In the genomic region with DNA sequence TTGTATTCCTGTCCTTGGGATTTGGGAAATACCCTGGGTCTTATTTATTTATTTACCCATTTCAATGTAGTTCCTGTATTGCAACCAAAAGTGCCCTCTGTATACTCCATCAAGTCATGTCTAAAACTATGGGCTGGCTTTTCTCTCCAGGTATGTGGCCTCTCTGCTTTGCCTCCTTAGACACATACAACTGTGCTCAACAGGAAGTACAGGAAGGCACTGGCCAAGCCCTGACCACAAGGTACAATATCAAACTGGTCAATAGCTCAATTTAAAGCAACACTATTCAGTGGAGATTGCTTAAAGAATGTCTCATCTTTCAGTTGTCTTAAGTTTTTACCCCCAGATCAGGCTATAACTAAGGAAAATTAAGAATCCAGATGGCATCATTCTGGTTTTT, we compare ENCODE assay signal across 29 cellular contexts.
"Had no signal": no experiment of that assay in that cellular context is flagged by ENCODE, and none has a peak within 500 bp of the region (broad histone marks: within the 10 kb centered on the region; RNA-seq: fewer than 3 reads in every experiment).

No MANE protein-coding gene starts in this region.

- H3K4me3 ChIP-seq: stomach, suprapubic skin, testis, thoracic aorta, thyroid gland, tibial artery, tibial nerve, transverse colon, upper lobe of left lung, upper lobe of right lung, uterus, vagina had no signal

- DNase-seq: stimulated activated CD4-positive, alpha-beta T cell treated with anti-CD3 and anti-CD28 coated beads, Interleukin-2, amount 100 ng/mL, for 48 hours; stimulated activated CD4-positive, alpha-beta T cell treated with anti-CD3 and anti-CD28 coated beads, Interleukin-4, amount 100 ng/mL, for 1 hour; stimulated activated CD4-positive, alpha-beta T cell treated with anti-CD3 and anti-CD28 coated beads, Interleukin-4, amount 100 ng/mL, for 24 hours; stimulated activated CD4-positive, alpha-beta T cell treated with anti-CD3 and anti-CD28 coated beads, Interleukin-4, amount 100 ng/mL, for 4 hours; stimulated activated CD8-positive, alpha-beta memory T cell treated with anti-CD3 and anti-CD28 coated beads, Interleukin-4, amount 100 ng/mL, for 48 hours; stimulated activated naive B cell treated with anti-CD40 and anti-IgM and Interleukin-4, amounts not matched to agents 10 μg/mL and 1 μg/mL and 100 μg/mL, for 72 hours; stimulated activated naive CD4-positive, alpha-beta T cell; stimulated activated naive CD4-positive, alpha-beta T cell treated with Interleukin-2 at 50 U/mL for 16 hours; stimulated activated naive CD8-positive, alpha-beta T cell treated with anti-CD3 and anti-CD28 coated beads, Interleukin-15, amount 100 ng/mL, for 72 hours; stimulated activated naive CD8-positive, alpha-beta T cell treated with anti-CD3 and anti-CD28 coated beads, Interleukin-15, Interleukin-2, amounts not matched to agents 100 U/mL and 50 U/mL, for 24 hours; stomach; substantia nigra; testis; thyroid gland; tibial artery; transverse colon; trophoblast cell; upper lobe of left lung; upper lobe of right lung; uterus had no signal

- H3K27ac Mint-ChIP-seq: stimulated activated effector memory CD8-positive, alpha-beta T cell treated with anti-CD3 and anti-CD28 coated beads, Interleukin-12 subunit alpha, Interleukin-12 subunit beta, amount 100 ng/mL, for 72 hours; stimulated activated memory B cell treated with anti-CD40 and anti-IgM and Interleukin-4, amounts not matched to agents 10 μg/mL and 1 μg/mL and 100 μg/mL, for 72 hours; stimulated activated naive B cell treated with anti-CD40 and anti-IgM and Interleukin-4, amounts not matched to agents 10 μg/mL and 1 μg/mL and 100 μg/mL, for 72 hours; stimulated activated naive CD8-positive, alpha-beta T cell treated with anti-CD3 and anti-CD28 coated beads, Interleukin-15, amount 100 ng/mL, for 72 hours; stimulated activated naive CD8-positive, alpha-beta T cell treated with anti-CD3 and anti-CD28 coated beads, Interleukin-15, Interleukin-2, amounts not matched to agents 100 ng/mL and 50 ng/mL, for 24 hours; type B pancreatic cell had no signal

- H3K27ac ChIP-seq: stomach, suprapubic skin, testis, thoracic aorta, thyroid gland, tibial artery, tibial nerve, transverse colon, upper lobe of left lung, upper lobe of right lung, uterus, vagina had no signal

- H3K9me3 ChIP-seq: testis, thoracic aorta, thyroid gland, upper lobe of right lung, vagina had no signal

- H3K27me3 ChIP-seq: stomach, suprapubic skin, testis, thyroid gland, tibial artery, tibial nerve, transverse colon, upper lobe of left lung, upper lobe of right lung, uterus, vagina had no signal

- H3K36me3 ChIP-seq: stomach, suprapubic skin, thoracic aorta, thyroid gland, tibial artery, tibial nerve, transverse colon, upper lobe of left lung, upper lobe of right lung, uterus, vagina had no signal

- FAIRE-seq: urothelium cell line had no signal

- H3K4me1 Mint-ChIP-seq: stimulated activated effector memory CD8-positive, alpha-beta T cell treated with anti-CD3 and anti-CD28 coated beads, Interleukin-12 subunit alpha, Interleukin-12 subunit beta, amount 100 ng/mL, for 72 hours; stimulated activated memory B cell treated with anti-CD40 and anti-IgM and Interleukin-4, amounts not matched to agents 10 μg/mL and 1 μg/mL and 100 μg/mL, for 72 hours; stimulated activated naive B cell treated with anti-CD40 and anti-IgM and Interleukin-4, amounts not matched to agents 10 μg/mL and 1 μg/mL and 100 μg/mL, for 72 hours; stimulated activated naive CD8-positive, alpha-beta T cell treated with anti-CD3 and anti-CD28 coated beads, Interleukin-15, amount 100 ng/mL, for 72 hours had no signal

- H3K36me3 Mint-ChIP-seq: stimulated activated effector memory CD8-positive, alpha-beta T cell treated with anti-CD3 and anti-CD28 coated beads, Interleukin-12 subunit alpha, Interleukin-12 subunit beta, amount 100 ng/mL, for 72 hours; stimulated activated memory B cell treated with anti-CD40 and anti-IgM and Interleukin-4, amounts not matched to agents 10 μg/mL and 1 μg/mL and 100 μg/mL, for 72 hours; type B pancreatic cell had no signal

- H3K4me3 Mint-ChIP-seq: stimulated activated effector memory CD8-positive, alpha-beta T cell treated with anti-CD3 and anti-CD28 coated beads, Interleukin-12 subunit alpha, Interleukin-12 subunit beta, amount 100 ng/mL, for 72 hours; stimulated activated memory B cell treated with anti-CD40 and anti-IgM and Interleukin-4, amounts not matched to agents 10 μg/mL and 1 μg/mL and 100 μg/mL, for 72 hours; stimulated activated naive B cell treated with anti-CD40 and anti-IgM and Interleukin-4, amounts not matched to agents 10 μg/mL and 1 μg/mL and 100 μg/mL, for 72 hours; stimulated activated naive CD8-positive, alpha-beta T cell treated with anti-CD3 and anti-CD28 coated beads, Interleukin-15, amount 100 ng/mL, for 72 hours; stimulated activated naive CD8-positive, alpha-beta T cell treated with anti-CD3 and anti-CD28 coated beads, Interleukin-15, Interleukin-2, amounts not matched to agents 100 ng/mL and 50 ng/mL, for 24 hours; type B pancreatic cell had no signal

- H3K4me1 ChIP-seq: stomach, suprapubic skin, testis, thyroid gland, tibial artery, tibial nerve, upper lobe of left lung, upper lobe of right lung, uterus, vagina had no signal

- ATAC-seq: stimulated activated effector memory CD8-positive, alpha-beta T cell treated with anti-CD3 and anti-CD28 coated beads, Interleukin-12 subunit alpha, Interleukin-12 subunit beta, amount 100 ng/mL, for 72 hours; stimulated activated memory B cell treated with anti-CD40 and anti-IgM and Interleukin-4, amounts not matched to agents 10 μg/mL and 1 μg/mL and 100 μg/mL, for 72 hours; stimulated activated naive B cell treated with anti-CD40 and anti-IgM and Interleukin-4, amounts not matched to agents 10 μg/mL and 1 μg/mL and 100 μg/mL, for 72 hours; stimulated activated naive CD8-positive, alpha-beta T cell treated with anti-CD3 and anti-CD28 coated beads, Interleukin-15, amount 100 ng/mL, for 72 hours; stimulated activated naive CD8-positive, alpha-beta T cell treated with anti-CD3 and anti-CD28 coated beads, Interleukin-15, Interleukin-2, amounts not matched to agents 100 U/mL and 50 U/mL, for 24 hours; upper lobe of right lung had no signal
